ENCODE assay signal across 9 cellular contexts in genomic region chr1:52928083-52928404, GRCh38. TPM values are rescaled to one million over a fixed set of nuclear protein-coding genes. Genes with fewer than 3 reads are reported as not detected.
DNase-seq lines count a peak whose midpoint lies in the region; ATAC-seq, FAIRE-seq and TF ChIP-seq lines count a peak whose summit lies in the region.
"Had no signal": no experiment of that assay in that cellular context is flagged by ENCODE, and none has a peak within 500 bp of the region (broad histone marks: within the 10 kb centered on the region; RNA-seq: fewer than 3 reads in every experiment).

No MANE protein-coding gene starts in this region.

- no peak overlapping the region for H3K27ac ChIP-seq in mesodermal cell (ENCODE audit: low read depth, low read length, severe bottlenecking)
- H3K27ac ChIP-seq: epithelial cell of prostate had no signal

- no peak for ATAC-seq in HG03108 (IDR thresholded peaks at IDR 0.05; ENCODE audit: unreplicated experiment)

- DNase-seq in AG09309 (ENCODE audit: low read depth) (no peak), HTR-8/SVneo (ENCODE audit: insufficient read length, low spot score) (no peak), choroid plexus epithelial cell (ENCODE audit: low read depth) (no peak), HuH-7.5 (ENCODE audit: low spot score) (no peak), NCI-H1092 (lab: John Stamatoyannopoulos, UW) (no peak), GM10266 (ENCODE audit: extremely low spot score) (no peak)

- no peak for TF ChIP-seq CTCF in AG09309 (IDR thresholded peaks at IDR 0.05; ENCODE audit: control insufficient read depth, insufficient read depth, low read depth, low read length, missing control alignments)
- TF ChIP-seq CTCF in choroid plexus epithelial cell (conservative IDR thresholded peaks at IDR 0.05; ENCODE audit: low read depth, low read length) = no peak
- TF ChIP-seq CTCF in GM10266 (IDR thresholded peaks at IDR 0.05; ENCODE audit: control insufficient read depth, insufficient read depth, low read depth, missing control alignments) = no peak

- no peaks in the 10 kb centered on the region for H3K36me3 ChIP-seq in mesodermal cell (ENCODE audit: control insufficient read depth, insufficient read depth, low read length)

- H3K4me3 ChIP-seq in AG09309 (ENCODE audit: control insufficient read depth, low read depth, low read length) = peak overlapping the region; percentile 92
- peak overlapping the region; percentile 84 for H3K4me3 ChIP-seq in choroid plexus epithelial cell (ENCODE audit: low read depth, low read length)
- peak overlapping the region; percentile 61 for H3K4me3 ChIP-seq in mesodermal cell (ENCODE audit: extremely low read depth, insufficient read depth, low read length, poor library complexity, severe bottlenecking)

- H3K9me3 ChIP-seq in mesodermal cell (ENCODE audit: control insufficient read depth, low read length) = no peaks in the 10 kb centered on the region

- WGBS in mesodermal cell (ENCODE audit: insufficient coverage in 2 of 2), 2 experiments = 47 to 60% methylated on average over 11 of the region's 11 CpGs

- FAIRE-seq in HTR-8/SVneo (lab: Jason Lieb, UNC) = peak; percentile 54

- H3K4me1 ChIP-seq in mesodermal cell (ENCODE audit: control insufficient read depth, insufficient read depth, low read length, poor library complexity, severe bottlenecking) = no peaks in the 10 kb centered on the region

RNA-seq across cellular contexts. Expression of gene SCP2, which starts 1.0 kb away (rescaled TPM):
- 81.4 TPM for polyA plus RNA-seq in mesodermal cell (2013, experiment 1 of 2)
- 95.6 TPM for polyA plus RNA-seq in mesodermal cell (2013, experiment 2 of 2)

RNA-seq across cellular contexts. Expression of gene ECHDC2, which starts 6.5 kb away (rescaled TPM):
- 4.8 TPM for polyA plus RNA-seq in mesodermal cell (2013, experiment 1 of 2)
- 5.4 TPM for polyA plus RNA-seq in mesodermal cell (2013, experiment 2 of 2)
